ENCODE assay signal across 1 cellular context in genomic region chr18:62326646-62327348, GRCh38.
TF ChIP-seq lines count a peak whose summit lies in the region.

No MANE protein-coding gene starts in this region.

TF ChIP-seq in HepG2, 621 proteins besides CTCF, POLR2A, EP300 and RAD21:
- TF ChIP-seq, protein P1, sequence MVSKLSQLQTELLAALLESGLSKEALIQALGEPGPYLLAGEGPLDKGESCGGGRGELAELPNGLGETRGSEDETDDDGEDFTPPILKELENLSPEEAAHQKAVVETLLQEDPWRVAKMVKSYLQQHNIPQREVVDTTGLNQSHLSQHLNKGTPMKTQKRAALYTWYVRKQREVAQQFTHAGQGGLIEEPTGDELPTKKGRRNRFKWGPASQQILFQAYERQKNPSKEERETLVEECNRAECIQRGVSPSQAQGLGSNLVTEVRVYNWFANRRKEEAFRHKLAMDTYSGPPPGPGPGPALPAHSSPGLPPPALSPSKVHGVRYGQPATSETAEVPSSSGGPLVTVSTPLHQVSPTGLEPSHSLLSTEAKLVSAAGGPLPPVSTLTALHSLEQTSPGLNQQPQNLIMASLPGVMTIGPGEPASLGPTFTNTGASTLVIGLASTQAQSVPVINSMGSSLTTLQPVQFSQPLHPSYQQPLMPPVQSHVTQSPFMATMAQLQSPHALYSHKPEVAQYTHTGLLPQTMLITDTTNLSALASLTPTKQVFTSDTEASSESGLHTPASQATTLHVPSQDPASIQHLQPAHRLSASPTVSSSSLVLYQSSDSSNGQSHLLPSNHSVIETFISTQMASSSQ (IDR thresholded peaks at IDR 0.05; ENCODE audit: low read depth): no peak
- TF ChIP-seq, protein P1 (CRISPR knock-in tag; IDR thresholded peaks at IDR 0.05; ENCODE audit: borderline replicate concordance): no peak
- TF ChIP-seq SRY (CRISPR knock-in tag; IDR thresholded peaks at IDR 0.05) (no peak), TOE1 (CRISPR knock-in tag; IDR thresholded peaks at IDR 0.05) (no peak), ZNF660 (CRISPR knock-in tag; IDR thresholded peaks at IDR 0.05; ENCODE audit: borderline replicate concordance, low read depth) (no peak), NFRKB (IDR thresholded peaks at IDR 0.05) (no peak), ZNF589 (CRISPR knock-in tag; conservative IDR thresholded peaks at IDR 0.05) (no peak), THAP7 (CRISPR knock-in tag; IDR thresholded peaks at IDR 0.05) (no peak), ZSCAN21 (CRISPR knock-in tag; IDR thresholded peaks at IDR 0.05; ENCODE audit: borderline replicate concordance) (no peak)
